Comparison of ENCODE assay signal across 8 cellular contexts in genomic region chr13:94596575-94596971, GRCh38. TPM values are rescaled to one million over a fixed set of nuclear protein-coding genes. Genes with fewer than 3 reads are reported as not detected.
DNase-seq lines count a peak whose midpoint lies in the region; ATAC-seq and TF ChIP-seq lines count a peak whose summit lies in the region.

No MANE protein-coding gene starts in this region.

- H3K4me1 Mint-ChIP-seq in HFFc6 (ENCODE audit: low read depth) = peaks cover 45% of the 10 kb centered on the region
- H3K4me1 Mint-ChIP-seq in activated naive CD8-positive, alpha-beta T cell (ENCODE audit: low read depth) = peaks cover 41% of the 10 kb centered on the region
- peaks cover 32 to 53% of the 10 kb centered on the region in 2 donors for H3K4me1 Mint-ChIP-seq in immature natural killer cell
- peaks cover 40% of the 10 kb centered on the region for H3K4me1 Mint-ChIP-seq in stimulated activated naive CD8-positive, alpha-beta T cell treated with anti-CD3 and anti-CD28 coated beads, Interleukin-15, amount 100 ng/mL, for 72 hours

- H3K36me3 Mint-ChIP-seq in HFFc6 (ENCODE audit: low read depth) = peaks cover 7% of the 10 kb centered on the region; the same call in 1 of the 2 replicates
- H3K36me3 Mint-ChIP-seq in activated naive CD8-positive, alpha-beta T cell = peaks cover 14% of the 10 kb centered on the region
- H3K36me3 Mint-ChIP-seq in immature natural killer cell = peaks cover 0 to 4% (median 0%) of the 10 kb centered on the region in 3 donors

- H3K9me3 Mint-ChIP-seq in HFFc6 (no peaks in the 10 kb centered on the region), immature natural killer cell (no peaks in the 10 kb centered on the region)
- H3K9me3 Mint-ChIP-seq in activated naive CD8-positive, alpha-beta T cell (ENCODE audit: low read depth) = no peaks in the 10 kb centered on the region
- H3K9me3 Mint-ChIP-seq in stimulated activated naive CD8-positive, alpha-beta T cell treated with anti-CD3 and anti-CD28 coated beads, Interleukin-15, amount 100 ng/mL, for 72 hours = peaks cover 9% of the 10 kb centered on the region in 2 donors

- no peaks in the 10 kb centered on the region for H3K27me3 Mint-ChIP-seq in HFFc6 (ENCODE audit: insufficient read depth)
- no peaks in the 10 kb centered on the region for H3K27me3 Mint-ChIP-seq in activated naive CD8-positive, alpha-beta T cell
- H3K27me3 Mint-ChIP-seq in immature natural killer cell (ENCODE audit: low read depth in 3 of 3) = peaks cover 3 to 9% (median 8%) of the 10 kb centered on the region in 3 donors
- H3K27me3 Mint-ChIP-seq in stimulated activated naive CD8-positive, alpha-beta T cell treated with anti-CD3 and anti-CD28 coated beads, Interleukin-15, amount 100 ng/mL, for 72 hours = no peaks in the 10 kb centered on the region

- H3K27ac Mint-ChIP-seq in HFFc6 (no peak overlapping the region), immature natural killer cell (peak overlapping the region; percentile 84 to 95 (median 94))
- peak overlapping the region; percentile 95 for H3K27ac Mint-ChIP-seq in activated naive CD8-positive, alpha-beta T cell
- peak overlapping the region in 1 of 2 donors; percentile 95 for H3K27ac Mint-ChIP-seq in stimulated activated naive CD8-positive, alpha-beta T cell treated with anti-CD3 and anti-CD28 coated beads, Interleukin-15, amount 100 ng/mL, for 72 hours

- no peak for TF ChIP-seq CTCF in HFFc6 (IDR thresholded peaks at IDR 0.05)

- no peak for ATAC-seq in stimulated activated naive CD8-positive, alpha-beta T cell treated with anti-CD3 and anti-CD28 coated beads, Interleukin-15, amount 100 ng/mL, for 72 hours
- ATAC-seq in GM19467 (IDR thresholded peaks at IDR 0.05; ENCODE audit: unreplicated experiment) = no peak

- DNase-seq in HFFc6 (no peak), immature natural killer cell (no peak), HK-2 (ENCODE audit: unreplicated experiment) (no peak), NCI-H446 (lab: John Stamatoyannopoulos, UW) (no peak), SIG-M5 (lab: John Stamatoyannopoulos, UW) (no peak)
- no peak for DNase-seq in stimulated activated naive CD8-positive, alpha-beta T cell treated with anti-CD3 and anti-CD28 coated beads, Interleukin-15, amount 100 ng/mL, for 72 hours

- H3K4me3 Mint-ChIP-seq in HFFc6 = peak overlapping the region; percentile 93
- H3K4me3 Mint-ChIP-seq in activated naive CD8-positive, alpha-beta T cell = peak overlapping the region; percentile 91
- H3K4me3 Mint-ChIP-seq in immature natural killer cell = peak overlapping the region; percentile 88 to 97 (median 94)
- H3K4me3 Mint-ChIP-seq in stimulated activated naive CD8-positive, alpha-beta T cell treated with anti-CD3 and anti-CD28 coated beads, Interleukin-15, amount 100 ng/mL, for 72 hours = peak overlapping the region; percentile 79 to 96

RNA-seq across cellular contexts. Expression of gene TGDS, which starts 0.6 kb away (rescaled TPM):
- 1 to 10 TPM; 7.8 to 9.3 (median 8.9) TPM for total RNA-seq in HFFc6 (2021; fragmentation: NEBNext Ultra II Directional; extraction: Animal tissue kit (Norgen Biotek cat#: 25700))
- 10 to 100 TPM in 1 of 3 donors, 1 to 10 TPM in 2; 5.1 to 10.5 (median 8.9) TPM for polyA plus RNA-seq in immature natural killer cell

RNA-seq across cellular contexts. Expression of gene GPR180, which starts 5.1 kb away (rescaled TPM):
- total RNA-seq in HFFc6 (2021; fragmentation: NEBNext Ultra II Directional; extraction: Animal tissue kit (Norgen Biotek cat#: 25700)) = 10 to 100 TPM in 1 of 6 experiments, 1 to 10 TPM in 5; 8.2 to 10.6 (median 9.1) TPM
- 1 to 10 TPM in 2 of 3 donors, under 1 TPM in 1; 0.75 to 3.3 (median 1.0) TPM for polyA plus RNA-seq in immature natural killer cell
